27 cellular contexts compared by ENCODE assay signal in the genomic region with DNA sequence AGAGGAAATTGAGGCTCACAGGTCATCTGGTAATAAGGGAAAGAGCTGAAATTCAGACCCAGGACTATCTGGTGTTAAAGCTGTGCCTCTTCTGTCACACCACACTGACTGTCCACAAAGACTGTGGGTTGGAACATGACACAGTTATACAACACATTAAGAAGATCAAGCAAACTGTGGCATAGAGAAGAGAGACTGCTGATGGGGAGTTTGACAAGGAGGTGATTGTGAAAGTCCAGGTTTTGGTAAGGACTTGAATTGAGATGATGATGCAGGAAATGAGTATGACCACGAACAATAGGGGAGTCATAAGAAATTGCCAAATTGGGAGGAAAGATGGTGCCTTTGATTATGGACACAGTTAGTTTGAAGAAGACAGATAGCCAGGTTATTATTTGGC.
"Had no signal": no experiment of that assay in that cellular context is flagged by ENCODE, and none has a peak within 500 bp of the region (broad histone marks: within the 10 kb centered on the region; RNA-seq: fewer than 3 reads in every experiment).

No MANE protein-coding gene starts in this region.

- H3K4me1 Mint-ChIP-seq: neural crest cell; stimulated activated memory B cell treated with anti-CD40 and anti-IgM and Interleukin-4, amounts not matched to agents 10 μg/mL and 1 μg/mL and 100 μg/mL, for 72 hours; stimulated activated naive CD8-positive, alpha-beta T cell treated with anti-CD3 and anti-CD28 coated beads, Interleukin-15, amount 100 ng/mL, for 72 hours had no signal

- H3K9me3 ChIP-seq: body of pancreas, left lung, lower lobe of right lung, mucosa of descending colon, pancreas, prostate gland, thyroid gland, upper lobe of left lung, vagina had no signal

- H3K9me3 Mint-ChIP-seq: activated naive CD4-positive, alpha-beta T cell treated with anti-CD3 and anti-CD28 coated beads, Interleukin-2, amount 50 U/mL, for 72 hours had no signal

- H3K4me3 Mint-ChIP-seq: activated T-cell treated with anti-CD3 and anti-CD28 coated beads, Interleukin-2, amount 50 U/mL, for 72 hours; neural crest cell; stimulated activated memory B cell treated with anti-CD40 and anti-IgM and Interleukin-4, amounts not matched to agents 10 μg/mL and 1 μg/mL and 100 μg/mL, for 72 hours; stimulated activated naive CD8-positive, alpha-beta T cell treated with anti-CD3 and anti-CD28 coated beads, Interleukin-15, amount 100 ng/mL, for 72 hours had no signal

- H3K27ac Mint-ChIP-seq: activated naive CD4-positive, alpha-beta T cell treated with anti-CD3 and anti-CD28 coated beads, Interleukin-2, amount 50 U/mL, for 72 hours; activated T-cell treated with anti-CD3 and anti-CD28 coated beads, Interleukin-2, amount 50 U/mL, for 72 hours; stimulated activated memory B cell treated with anti-CD40 and anti-IgM and Interleukin-4, amounts not matched to agents 10 μg/mL and 1 μg/mL and 100 μg/mL, for 72 hours; stimulated activated naive CD8-positive, alpha-beta T cell treated with anti-CD3 and anti-CD28 coated beads, Interleukin-15, amount 100 ng/mL, for 72 hours had no signal

- ATAC-seq: activated T-cell treated with anti-CD3 and anti-CD28 coated beads, Interleukin-2, amount 50 U/mL, for 72 hours; body of pancreas; esophagus mucosa; left lung; lower lobe of right lung; mucosa of descending colon; pancreas; sciatic nerve; stimulated activated memory B cell treated with anti-CD40 and anti-IgM and Interleukin-4, amounts not matched to agents 10 μg/mL and 1 μg/mL and 100 μg/mL, for 72 hours; stimulated activated naive CD8-positive, alpha-beta T cell treated with anti-CD3 and anti-CD28 coated beads, Interleukin-15, amount 100 ng/mL, for 72 hours had no signal

- H3K27ac ChIP-seq: body of pancreas, left lung, lower lobe of right lung, pancreas, prostate gland, skin epidermis, thyroid gland, upper lobe of left lung, vagina had no signal

- H3K36me3 Mint-ChIP-seq: activated naive CD4-positive, alpha-beta T cell treated with anti-CD3 and anti-CD28 coated beads, Interleukin-2, amount 50 U/mL, for 72 hours; stimulated activated memory B cell treated with anti-CD40 and anti-IgM and Interleukin-4, amounts not matched to agents 10 μg/mL and 1 μg/mL and 100 μg/mL, for 72 hours had no signal

- DNase-seq: activated CD4-positive, alpha-beta T cell treated with anti-CD3 and anti-CD28 coated beads for 4 hours; activated CD4-positive, alpha-beta T cell treated with anti-CD3 and anti-CD28 coated beads, Interleukin-2, amount 50 U/mL, for 4 hours; activated naive CD4-positive, alpha-beta T cell; activated T-cell treated with anti-CD3 and anti-CD28 coated beads for 4 hours; activated T-cell treated with anti-CD3 and anti-CD28 coated beads, Interleukin-2, amount 50 U/mL, for 72 hours; anterior cingulate cortex; body of pancreas; cortex of kidney; foreskin melanocyte; left lung; lower lobe of right lung; mucosa of descending colon; nucleus accumbens; pancreas; retina; stimulated activated CD4-positive, alpha-beta T cell treated with anti-CD3 and anti-CD28 coated beads, Interleukin-4, amount 100 ng/mL, for 24 hours; stimulated activated naive CD8-positive, alpha-beta T cell treated with anti-CD3 and anti-CD28 coated beads, Interleukin-15, amount 100 ng/mL, for 72 hours; thyroid gland; upper lobe of left lung had no signal

- H3K27me3 ChIP-seq: body of pancreas, left lung, pancreas, thyroid gland, upper lobe of left lung, vagina had no signal

- H3K36me3 ChIP-seq: left lung, lower lobe of right lung, pancreas, prostate gland, thyroid gland, upper lobe of left lung, vagina had no signal

- H3K27me3 Mint-ChIP-seq: stimulated activated memory B cell treated with anti-CD40 and anti-IgM and Interleukin-4, amounts not matched to agents 10 μg/mL and 1 μg/mL and 100 μg/mL, for 72 hours had no signal

- H3K4me3 ChIP-seq: body of pancreas, left lung, lower lobe of right lung, mucosa of descending colon, pancreas, prostate gland, skin epidermis, thyroid gland, upper lobe of left lung, vagina had no signal
